In the genomic region with DNA sequence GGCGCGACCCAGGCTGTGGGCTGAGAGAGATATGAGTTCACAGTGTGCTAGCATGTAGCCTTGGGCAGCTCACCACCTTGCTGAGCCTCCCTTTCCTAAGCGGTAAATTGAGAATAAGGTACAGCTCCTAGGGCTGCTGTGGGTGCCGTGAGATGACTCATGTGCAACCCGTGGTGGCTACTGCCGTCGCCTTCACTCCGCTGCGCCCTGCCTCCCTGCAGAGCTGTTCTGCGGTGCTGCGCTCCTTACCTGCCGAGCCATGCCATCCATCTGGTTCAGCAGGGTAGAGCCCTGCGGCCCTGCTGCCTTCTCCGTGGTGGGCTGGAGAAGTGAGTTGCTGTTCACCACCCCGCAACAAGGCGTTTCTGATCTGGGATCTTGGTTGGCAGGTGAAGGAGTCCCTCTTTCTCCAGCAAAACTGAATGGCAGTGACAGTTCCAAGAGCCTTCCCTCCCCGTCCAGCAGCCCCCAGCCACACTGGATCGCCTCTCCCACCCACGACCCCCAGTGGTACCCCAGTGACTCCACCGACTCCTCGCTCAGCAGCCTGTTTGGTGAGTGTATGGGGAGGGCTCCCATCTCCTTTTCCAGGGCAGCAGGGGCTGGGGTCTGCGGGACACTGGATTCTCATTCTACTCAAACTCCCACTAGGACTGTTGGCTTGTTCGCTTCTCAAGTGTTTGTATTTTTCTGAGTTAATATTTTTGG, we compare ENCODE assay signal across 1 cellular context.
TF ChIP-seq lines count a peak whose summit lies in the region.

No MANE protein-coding gene starts in this region.

TF ChIP-seq in K562, 482 proteins besides CTCF, POLR2A, EP300 and RAD21:
- TF ChIP-seq POLR2G (IDR thresholded peaks at IDR 0.05; ENCODE audit: low read depth, low read length), result 0 out of 2 replicates have a peak, but pooled peaks have one; percentile 22
- TF ChIP-seq TARDBP (IDR thresholded peaks at IDR 0.05), result no peak
